In the genomic region with DNA sequence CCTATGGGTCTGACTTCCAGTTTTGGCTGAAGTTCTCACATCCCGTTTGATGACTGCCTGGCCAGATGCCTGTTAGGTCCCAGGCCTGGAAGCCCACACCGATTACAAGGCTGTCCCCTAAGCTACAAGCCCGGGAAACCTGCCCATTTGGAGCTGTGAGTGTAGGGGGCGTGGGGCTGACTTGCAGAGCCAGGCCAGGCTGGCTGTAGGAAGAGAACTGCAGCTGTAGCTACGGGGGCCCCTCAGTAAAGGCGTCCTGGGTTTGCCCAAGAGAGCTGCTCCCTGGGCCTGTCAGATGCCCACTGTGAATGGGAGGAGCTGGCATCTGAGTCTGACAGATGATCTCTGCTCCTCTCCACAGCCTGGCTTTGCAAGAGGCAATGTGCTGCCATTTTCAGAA, we compare ENCODE assay signal across 1 cellular context.
TF ChIP-seq lines count a peak whose summit lies in the region.

No MANE protein-coding gene starts in this region.

TF ChIP-seq in SK-N-SH treated with all-trans-retinoic acid at 6 μM for 48 hours, 23 proteins besides CTCF, POLR2A, EP300 and RAD21 (continued from another document):
- TF ChIP-seq, protein P1, sequence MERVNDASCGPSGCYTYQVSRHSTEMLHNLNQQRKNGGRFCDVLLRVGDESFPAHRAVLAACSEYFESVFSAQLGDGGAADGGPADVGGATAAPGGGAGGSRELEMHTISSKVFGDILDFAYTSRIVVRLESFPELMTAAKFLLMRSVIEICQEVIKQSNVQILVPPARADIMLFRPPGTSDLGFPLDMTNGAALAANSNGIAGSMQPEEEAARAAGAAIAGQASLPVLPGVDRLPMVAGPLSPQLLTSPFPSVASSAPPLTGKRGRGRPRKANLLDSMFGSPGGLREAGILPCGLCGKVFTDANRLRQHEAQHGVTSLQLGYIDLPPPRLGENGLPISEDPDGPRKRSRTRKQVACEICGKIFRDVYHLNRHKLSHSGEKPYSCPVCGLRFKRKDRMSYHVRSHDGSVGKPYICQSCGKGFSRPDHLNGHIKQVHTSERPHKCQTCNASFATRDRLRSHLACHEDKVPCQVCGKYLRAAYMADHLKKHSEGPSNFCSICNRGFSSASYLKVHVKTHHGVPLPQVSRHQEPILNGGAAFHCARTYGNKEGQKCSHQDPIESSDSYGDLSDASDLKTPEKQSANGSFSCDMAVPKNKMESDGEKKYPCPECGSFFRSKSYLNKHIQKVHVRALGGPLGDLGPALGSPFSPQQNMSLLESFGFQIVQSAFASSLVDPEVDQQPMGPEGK (CRISPR knock-in tag; IDR thresholded peaks at IDR 0.05; ENCODE audit: borderline replicate concordance): no peak
- TF ChIP-seq ZNF70 (CRISPR knock-in tag; IDR thresholded peaks at IDR 0.05): no peak
